1 cellular context compared by ENCODE assay signal in genomic region chr4:87478732-87479250, GRCh38.
TF ChIP-seq lines count a peak whose summit lies in the region.

No MANE protein-coding gene starts in this region.

TF ChIP-seq in WTC11, 78 proteins besides CTCF, POLR2A, EP300 and RAD21 (continued from another document):
- TF ChIP-seq, protein P1, sequence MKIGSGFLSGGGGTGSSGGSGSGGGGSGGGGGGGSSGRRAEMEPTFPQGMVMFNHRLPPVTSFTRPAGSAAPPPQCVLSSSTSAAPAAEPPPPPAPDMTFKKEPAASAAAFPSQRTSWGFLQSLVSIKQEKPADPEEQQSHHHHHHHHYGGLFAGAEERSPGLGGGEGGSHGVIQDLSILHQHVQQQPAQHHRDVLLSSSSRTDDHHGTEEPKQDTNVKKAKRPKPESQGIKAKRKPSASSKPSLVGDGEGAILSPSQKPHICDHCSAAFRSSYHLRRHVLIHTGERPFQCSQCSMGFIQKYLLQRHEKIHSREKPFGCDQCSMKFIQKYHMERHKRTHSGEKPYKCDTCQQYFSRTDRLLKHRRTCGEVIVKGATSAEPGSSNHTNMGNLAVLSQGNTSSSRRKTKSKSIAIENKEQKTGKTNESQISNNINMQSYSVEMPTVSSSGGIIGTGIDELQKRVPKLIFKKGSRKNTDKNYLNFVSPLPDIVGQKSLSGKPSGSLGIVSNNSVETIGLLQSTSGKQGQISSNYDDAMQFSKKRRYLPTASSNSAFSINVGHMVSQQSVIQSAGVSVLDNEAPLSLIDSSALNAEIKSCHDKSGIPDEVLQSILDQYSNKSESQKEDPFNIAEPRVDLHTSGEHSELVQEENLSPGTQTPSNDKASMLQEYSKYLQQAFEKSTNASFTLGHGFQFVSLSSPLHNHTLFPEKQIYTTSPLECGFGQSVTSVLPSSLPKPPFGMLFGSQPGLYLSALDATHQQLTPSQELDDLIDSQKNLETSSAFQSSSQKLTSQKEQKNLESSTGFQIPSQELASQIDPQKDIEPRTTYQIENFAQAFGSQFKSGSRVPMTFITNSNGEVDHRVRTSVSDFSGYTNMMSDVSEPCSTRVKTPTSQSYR (CRISPR knock-in tag; IDR thresholded peaks at IDR 0.05): no peak
- no peak for TF ChIP-seq TEAD1 (CRISPR knock-in tag; IDR thresholded peaks at IDR 0.05)
- TF ChIP-seq, protein P2, sequence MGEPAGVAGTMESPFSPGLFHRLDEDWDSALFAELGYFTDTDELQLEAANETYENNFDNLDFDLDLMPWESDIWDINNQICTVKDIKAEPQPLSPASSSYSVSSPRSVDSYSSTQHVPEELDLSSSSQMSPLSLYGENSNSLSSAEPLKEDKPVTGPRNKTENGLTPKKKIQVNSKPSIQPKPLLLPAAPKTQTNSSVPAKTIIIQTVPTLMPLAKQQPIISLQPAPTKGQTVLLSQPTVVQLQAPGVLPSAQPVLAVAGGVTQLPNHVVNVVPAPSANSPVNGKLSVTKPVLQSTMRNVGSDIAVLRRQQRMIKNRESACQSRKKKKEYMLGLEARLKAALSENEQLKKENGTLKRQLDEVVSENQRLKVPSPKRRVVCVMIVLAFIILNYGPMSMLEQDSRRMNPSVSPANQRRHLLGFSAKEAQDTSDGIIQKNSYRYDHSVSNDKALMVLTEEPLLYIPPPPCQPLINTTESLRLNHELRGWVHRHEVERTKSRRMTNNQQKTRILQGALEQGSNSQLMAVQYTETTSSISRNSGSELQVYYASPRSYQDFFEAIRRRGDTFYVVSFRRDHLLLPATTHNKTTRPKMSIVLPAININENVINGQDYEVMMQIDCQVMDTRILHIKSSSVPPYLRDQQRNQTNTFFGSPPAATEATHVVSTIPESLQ (CRISPR knock-in tag; IDR thresholded peaks at IDR 0.05): no peak
- TF ChIP-seq ZNF263 (CRISPR knock-in tag; IDR thresholded peaks at IDR 0.05; ENCODE audit: low read depth): no peak
